In the genomic region with DNA sequence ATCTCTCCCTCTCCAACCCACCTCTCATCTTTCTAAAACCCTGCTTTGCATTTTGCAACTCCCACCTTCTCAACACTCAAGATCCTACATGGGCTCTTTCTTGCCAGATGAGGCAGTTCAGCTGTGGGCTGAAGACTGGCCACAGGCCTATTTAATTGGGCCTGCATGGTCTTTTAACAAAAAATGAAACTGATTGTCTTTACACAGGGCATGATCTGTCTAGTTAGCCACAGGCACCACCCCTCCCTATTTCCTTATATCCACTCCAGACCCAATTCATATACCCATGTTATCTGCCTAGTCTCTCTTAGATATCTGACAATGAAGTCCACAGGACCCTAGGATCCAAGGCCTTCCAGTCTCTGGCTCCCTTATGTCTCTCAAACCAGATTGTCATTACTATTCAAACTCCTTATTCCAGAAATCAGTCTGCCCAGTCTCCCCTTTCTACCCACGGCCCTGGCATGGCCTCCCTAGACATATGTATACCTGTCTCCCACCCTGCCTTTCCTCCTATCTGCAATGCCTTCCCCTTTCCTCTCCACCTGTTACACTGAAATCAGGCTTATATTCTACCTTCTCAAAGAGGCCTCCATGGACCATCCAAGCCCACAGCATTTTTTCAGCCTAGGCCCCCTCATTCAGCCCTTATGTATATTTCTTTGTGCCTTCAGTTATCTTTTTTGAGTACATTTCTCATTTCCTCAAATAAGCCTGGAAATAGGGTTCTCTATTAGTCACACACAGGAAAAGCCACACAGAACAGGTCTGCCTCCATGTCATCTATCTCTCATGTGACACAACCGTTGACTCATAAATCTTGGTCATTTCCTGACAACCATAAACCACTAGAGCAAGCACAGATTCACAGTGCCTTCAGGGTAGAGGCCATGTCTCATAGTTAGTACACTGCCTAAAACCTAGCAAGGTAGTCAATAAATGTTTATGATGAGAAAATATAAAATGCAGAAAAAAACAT, we compare ENCODE assay signal across 1 cellular context.
TF ChIP-seq lines count a peak whose summit lies in the region.

No MANE protein-coding gene starts in this region.

TF ChIP-seq in SK-N-SH, 30 proteins besides CTCF, POLR2A, EP300 and RAD21 (continued from another document):
- TF ChIP-seq, protein P1, sequence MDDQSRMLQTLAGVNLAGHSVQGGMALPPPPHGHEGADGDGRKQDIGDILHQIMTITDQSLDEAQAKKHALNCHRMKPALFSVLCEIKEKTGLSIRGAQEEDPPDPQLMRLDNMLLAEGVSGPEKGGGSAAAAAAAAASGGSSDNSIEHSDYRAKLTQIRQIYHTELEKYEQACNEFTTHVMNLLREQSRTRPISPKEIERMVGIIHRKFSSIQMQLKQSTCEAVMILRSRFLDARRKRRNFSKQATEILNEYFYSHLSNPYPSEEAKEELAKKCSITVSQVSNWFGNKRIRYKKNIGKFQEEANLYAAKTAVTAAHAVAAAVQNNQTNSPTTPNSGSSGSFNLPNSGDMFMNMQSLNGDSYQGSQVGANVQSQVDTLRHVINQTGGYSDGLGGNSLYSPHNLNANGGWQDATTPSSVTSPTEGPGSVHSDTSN (IDR thresholded peaks at IDR 0.05): peak; percentile 88
- TF ChIP-seq, protein P2, sequence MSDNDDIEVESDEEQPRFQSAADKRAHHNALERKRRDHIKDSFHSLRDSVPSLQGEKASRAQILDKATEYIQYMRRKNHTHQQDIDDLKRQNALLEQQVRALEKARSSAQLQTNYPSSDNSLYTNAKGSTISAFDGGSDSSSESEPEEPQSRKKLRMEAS (IDR thresholded peaks at IDR 0.05; ENCODE audit: low read depth): no peak
- peak; percentile 47; the same call in 1 of the 2 replicates for TF ChIP-seq TCF12 (IDR thresholded peaks at IDR 0.05)
- peak; percentile 46; the same call in 1 of the 2 replicates for TF ChIP-seq JUND (IDR thresholded peaks at IDR 0.05)
